In the genomic region with DNA sequence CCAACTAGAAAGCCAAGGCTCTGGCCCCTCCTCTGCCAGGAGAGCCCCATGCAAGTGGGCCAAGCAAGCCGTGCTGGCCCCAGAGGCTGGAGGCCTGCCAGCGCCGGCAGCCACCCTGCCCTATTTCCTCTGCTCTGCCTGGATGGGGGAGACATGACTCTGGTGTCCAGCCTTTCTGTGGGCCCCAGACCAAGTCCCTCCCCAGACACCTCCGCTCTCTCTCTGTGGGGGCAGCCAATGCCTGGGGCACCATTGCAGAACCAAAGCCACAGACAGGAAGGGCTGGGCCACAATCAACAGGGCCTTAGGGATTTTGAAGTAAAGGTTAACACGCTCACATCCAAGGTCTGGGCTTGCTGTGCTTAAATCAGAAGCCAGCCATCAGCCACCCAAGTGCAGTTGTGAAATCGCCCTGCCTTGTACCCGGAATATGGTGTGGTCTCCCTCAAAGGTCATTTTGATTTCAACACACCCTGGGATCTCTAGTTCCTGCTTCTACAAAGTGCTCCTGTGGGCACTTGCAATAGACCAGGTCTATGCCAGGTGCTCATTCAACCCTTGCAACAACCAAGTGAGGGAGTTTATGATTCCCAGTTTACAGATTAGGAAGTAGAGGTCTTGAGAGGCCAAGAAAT, we compare ENCODE assay signal across 8 cellular contexts.
DNase-seq lines count a peak whose midpoint lies in the region; ATAC-seq and TF ChIP-seq lines count a peak whose summit lies in the region.

No MANE protein-coding gene starts in this region.

- peaks cover 46% of the 10 kb centered on the region for H3K4me1 Mint-ChIP-seq in activated naive CD8-positive, alpha-beta T cell (ENCODE audit: low read depth)

- H3K4me3 ChIP-seq in HL-60 (replicated peaks; ENCODE audit: insufficient read depth, low read length), result no peak overlapping the region
- H3K4me3 ChIP-seq in right cardiac atrium (ENCODE audit: low read length), result no peak overlapping the region

- ATAC-seq in right cardiac atrium, result peak; percentile 89 to 92
- ATAC-seq in GM18868 (IDR thresholded peaks at IDR 0.05; ENCODE audit: unreplicated experiment), result no peak
- no peak for ATAC-seq in HG02588 (IDR thresholded peaks at IDR 0.05; ENCODE audit: unreplicated experiment)

- 36% methylated on average over 7 of the region's 7 CpGs for WGBS in right cardiac atrium

- no peaks in the 10 kb centered on the region for H3K27me3 ChIP-seq in HL-60 (ENCODE audit: insufficient read depth, poor library complexity, severe bottlenecking)
- no peaks in the 10 kb centered on the region for H3K27me3 ChIP-seq in right cardiac atrium (ENCODE audit: control insufficient read depth, insufficient read depth)

- H3K4me1 ChIP-seq in right cardiac atrium (ENCODE audit: control insufficient read depth, insufficient read depth, low read length), result peaks cover 34% of the 10 kb centered on the region

- peaks cover 8% of the 10 kb centered on the region for H3K36me3 Mint-ChIP-seq in activated naive CD8-positive, alpha-beta T cell

- H3K27ac ChIP-seq in HL-60 (replicated peaks) (peak overlapping the region; percentile 40), right cardiac atrium (ENCODE audit: low read length) (peak overlapping the region; percentile 91)

- intact Hi-C loops in right cardiac atrium (cut with DNase I), result no loop called here

- H3K4me3 Mint-ChIP-seq in activated naive CD8-positive, alpha-beta T cell, result no peak overlapping the region

- TF ChIP-seq CTCF in HL-60 (IDR thresholded peaks at IDR 0.05; ENCODE audit: insufficient read depth, low read length), result no peak

- peak; percentile 95 to 100 for DNase-seq in HL-60 (ENCODE audit: low read depth in 1 of 2, low spot score in 1 of 2)
- peak; percentile 94 to 96 (median 95) for DNase-seq in right cardiac atrium
- DNase-seq in stromal cell of bone marrow (ENCODE audit: low read depth), result peak; percentile 68
- no peak for DNase-seq in activated CD4-positive, CD25-positive, alpha-beta regulatory T cell treated with anti-CD3 and anti-CD28 coated beads, Interleukin-2, amount 50 U/mL, for 72 hours
- no peak for DNase-seq in hepatic stellate cell (ENCODE audit: low spot score)

- peak overlapping the region; percentile 86 for H3K27ac Mint-ChIP-seq in activated naive CD8-positive, alpha-beta T cell

- no peaks in the 10 kb centered on the region for H3K9me3 ChIP-seq in right cardiac atrium (ENCODE audit: control insufficient read depth, low read length)

- H3K9me3 Mint-ChIP-seq in activated naive CD8-positive, alpha-beta T cell (ENCODE audit: low read depth), result no peaks in the 10 kb centered on the region

- H3K27me3 Mint-ChIP-seq in activated naive CD8-positive, alpha-beta T cell, result no peaks in the 10 kb centered on the region

Comparison
In these comparisons a context has a peak if more than half of its experiments do, and no peak if none do; other contexts are left out.
1. DNase-seq: peak in HL-60 (2 of 2), right cardiac atrium (3 of 3) and stromal cell of bone marrow (single experiment); none in activated CD4-positive, CD25-positive, alpha-beta regulatory T cell treated with anti-CD3 and anti-CD28 coated beads, Interleukin-2, amount 50 U/mL, for 72 hours (single experiment) and hepatic stellate cell (single experiment).
2. ATAC-seq: peak in right cardiac atrium (2 of 2); none in GM18868 (single experiment) and HG02588 (single experiment).